In the genomic region with DNA sequence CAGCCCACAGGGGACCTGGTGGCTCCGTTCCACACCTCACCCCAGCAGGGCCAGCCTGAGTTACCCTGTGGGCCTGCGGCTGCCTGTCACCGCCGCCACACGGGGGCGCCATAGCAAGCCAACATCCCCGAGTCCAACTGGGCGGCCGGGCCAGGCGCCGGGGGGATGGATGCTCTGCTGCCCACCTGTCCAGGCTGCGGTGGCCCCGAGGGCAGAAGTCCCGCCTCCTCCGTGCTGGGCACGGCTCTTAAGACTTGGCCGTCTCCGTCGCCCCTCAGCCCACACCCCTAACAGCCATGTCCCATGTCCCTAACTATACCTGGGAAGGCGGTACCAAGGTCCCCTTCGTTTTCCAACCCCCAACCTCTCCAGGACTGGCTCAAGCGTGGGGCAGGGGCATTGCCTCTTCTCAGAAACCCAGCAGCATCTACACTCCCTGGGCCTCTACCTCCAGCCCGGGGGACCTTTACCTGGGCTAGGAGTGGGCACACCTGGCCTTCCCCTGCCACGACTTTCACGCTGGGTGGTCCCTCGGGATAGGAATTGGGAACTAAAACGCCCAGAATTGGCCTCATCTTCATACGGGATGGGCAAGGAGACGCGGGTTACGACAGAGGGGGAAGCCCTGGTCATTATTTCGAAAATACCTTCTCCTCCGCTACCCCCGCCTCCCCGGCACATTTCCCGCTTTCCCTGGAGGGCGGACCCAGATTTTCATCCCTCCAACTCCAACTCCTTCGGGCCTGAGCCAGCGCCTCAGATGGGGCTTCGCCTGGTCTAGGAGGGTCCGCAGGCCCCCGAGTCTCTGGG, we compare ENCODE assay signal across 8 cellular contexts. TPM values are rescaled to one million over a fixed set of nuclear protein-coding genes. Genes with fewer than 3 reads are reported as not detected.
A peak's percentile ranks its signal among the peaks of the same experiment; 100 is the strongest.
DNase-seq lines count a peak whose midpoint lies in the region; FAIRE-seq and TF ChIP-seq lines count a peak whose summit lies in the region.

No MANE protein-coding gene starts in this region.

- peaks cover 2% of the 10 kb centered on the region for H3K4me1 Mint-ChIP-seq in activated T-helper 2 cell treated with anti-CD3 and anti-CD28 coated beads, Interferon-gamma antibody, Interleukin-2, Interleukin-4, amounts not matched to agents 10 μg/mL and 5 μg/mL and 100 μg/mL, durations not matched to agents 14 hours and 24 hours and 36 hours (ENCODE audit: low read depth)
- peaks cover 12% of the 10 kb centered on the region for H3K4me1 Mint-ChIP-seq in nephron

- FAIRE-seq in HTR-8/SVneo (lab: Jason Lieb, UNC) = peak; percentile 98
- FAIRE-seq in RCC 7860 (lab: Jason Lieb, UNC) = no peak

- peaks cover 28% of the 10 kb centered on the region for H3K27me3 Mint-ChIP-seq in activated T-helper 2 cell treated with anti-CD3 and anti-CD28 coated beads, Interferon-gamma antibody, Interleukin-2, Interleukin-4, amounts not matched to agents 10 μg/mL and 5 μg/mL and 100 μg/mL, durations not matched to agents 14 hours and 24 hours and 36 hours (ENCODE audit: low read depth)
- H3K27me3 Mint-ChIP-seq in nephron (ENCODE audit: low read depth) = peaks cover 36% of the 10 kb centered on the region

- intact Hi-C loops in activated T-helper 2 cell treated with anti-CD3 and anti-CD28 coated beads, Interferon-gamma antibody, Interleukin-2, Interleukin-4, amounts not matched to agents 10 μg/mL and 5 μg/mL and 100 μg/mL, durations not matched to agents 14 hours and 24 hours and 36 hours (cut with micrococcal nuclease) = loop anchor here (5.0 kb wide), 2 partner anchors 76 to 201 kb away; a partner anchor contains a TSS

- H3K4me3 Mint-ChIP-seq in activated T-helper 2 cell treated with anti-CD3 and anti-CD28 coated beads, Interferon-gamma antibody, Interleukin-2, Interleukin-4, amounts not matched to agents 10 μg/mL and 5 μg/mL and 100 μg/mL, durations not matched to agents 14 hours and 24 hours and 36 hours (ENCODE audit: low read depth) = peak overlapping the region; percentile 84
- H3K4me3 Mint-ChIP-seq in nephron = peak overlapping the region; percentile 87 to 96 (median 90)

- peak overlapping the region; percentile 84 for H3K4me3 ChIP-seq in fibroblast of the aortic adventitia (ENCODE audit: low read depth, low read length)

- peak; percentile 89 for TF ChIP-seq CTCF in fibroblast of the aortic adventitia (IDR thresholded peaks at IDR 0.05; ENCODE audit: insufficient read depth, low read length)
- peak; percentile 88 to 91 (median 89) for TF ChIP-seq CTCF in nephron (IDR thresholded peaks at IDR 0.05; ENCODE audit: unreplicated experiment in 3 of 3)

- peaks cover 7% of the 10 kb centered on the region for H3K9me3 Mint-ChIP-seq in activated T-helper 2 cell treated with anti-CD3 and anti-CD28 coated beads, Interferon-gamma antibody, Interleukin-2, Interleukin-4, amounts not matched to agents 10 μg/mL and 5 μg/mL and 100 μg/mL, durations not matched to agents 14 hours and 24 hours and 36 hours
- H3K9me3 Mint-ChIP-seq in nephron = no peaks in the 10 kb centered on the region

- DNase-seq in C1 segment of cervical spinal cord (lab: John Stamatoyannopoulos, UW) (peak in 12 of 14 donors; percentile 12 to 83 (median 53)), GM19240 (ENCODE audit: insufficient read length, low spot score) (peak; percentile 77), HTR-8/SVneo (ENCODE audit: insufficient read length, low spot score) (peak; percentile 88), RCC 7860 (ENCODE audit: low spot score) (peak; percentile 38), fibroblast of the aortic adventitia (ENCODE audit: low read depth) (peak; percentile 61)
- DNase-seq in activated T-helper 2 cell treated with anti-CD3 and anti-CD28 coated beads, Interferon-gamma antibody, Interleukin-2, Interleukin-4, amounts not matched to agents 10 μg/mL and 5 μg/mL and 100 μg/mL, durations not matched to agents 14 hours and 24 hours and 36 hours (ENCODE audit: low spot score) = peak; percentile 80
- DNase-seq in stimulated activated naive CD4-positive, alpha-beta T cell (lab: John Stamatoyannopoulos, UW) = peak; percentile 58 to 84 (median 72)

- H3K36me3 Mint-ChIP-seq in activated T-helper 2 cell treated with anti-CD3 and anti-CD28 coated beads, Interferon-gamma antibody, Interleukin-2, Interleukin-4, amounts not matched to agents 10 μg/mL and 5 μg/mL and 100 μg/mL, durations not matched to agents 14 hours and 24 hours and 36 hours (ENCODE audit: low read depth) = no peaks in the 10 kb centered on the region
- no peaks in the 10 kb centered on the region for H3K36me3 Mint-ChIP-seq in nephron (ENCODE audit: low read depth)

- H3K27ac Mint-ChIP-seq in activated T-helper 2 cell treated with anti-CD3 and anti-CD28 coated beads, Interferon-gamma antibody, Interleukin-2, Interleukin-4, amounts not matched to agents 10 μg/mL and 5 μg/mL and 100 μg/mL, durations not matched to agents 14 hours and 24 hours and 36 hours = peak overlapping the region; percentile 68
- H3K27ac Mint-ChIP-seq in nephron = peak overlapping the region in 1 of 3 experiments; percentile 92

RNA-seq across cellular contexts. Expression of a gene that starts 1.1 kb away (rescaled TPM):
- total RNA-seq in activated T-helper 2 cell treated with anti-CD3 and anti-CD28 coated beads, Interferon-gamma antibody, Interleukin-2, Interleukin-4, amounts not matched to agents 10 μg/mL and 5 μg/mL and 100 μg/mL, durations not matched to agents 14 hours and 24 hours and 36 hours = not detected in 2 replicates
- total RNA-seq in fibroblast of the aortic adventitia (ENCODE audit: low replicate concordance) = 0.36 and 0.49 TPM in 2 replicates

RNA-seq across cellular contexts. Expression of a gene that starts 38.1 kb away (rescaled TPM):
- total RNA-seq in activated T-helper 2 cell treated with anti-CD3 and anti-CD28 coated beads, Interferon-gamma antibody, Interleukin-2, Interleukin-4, amounts not matched to agents 10 μg/mL and 5 μg/mL and 100 μg/mL, durations not matched to agents 14 hours and 24 hours and 36 hours = not detected in 2 replicates
- total RNA-seq in fibroblast of the aortic adventitia (ENCODE audit: low replicate concordance) = 4.4 and 5.1 TPM in 2 replicates

Comparison
In these comparisons a context has a peak if more than half of its experiments do, and no peak if none do; other contexts are left out.
1. Peak in every context shown above with its lines: DNase-seq and H3K4me3 ChIP-seq.
2. DNase-seq: peak in every context shown above with its lines; median percentile 88 in HTR-8/SVneo; 80 in activated T-helper 2 cell treated with anti-CD3 and anti-CD28 coated beads, Interferon-gamma antibody, Interleukin-2, Interleukin-4, amounts not matched to agents 10 μg/mL and 5 μg/mL and 100 μg/mL, durations not matched to agents 14 hours and 24 hours and 36 hours; 77 in GM19240; 72 in stimulated activated naive CD4-positive, alpha-beta T cell; 61 in fibroblast of the aortic adventitia; 53 in C1 segment of cervical spinal cord; 38 in RCC 7860.